Comparison of ENCODE assay signal across 10 cellular contexts in the genomic region with DNA sequence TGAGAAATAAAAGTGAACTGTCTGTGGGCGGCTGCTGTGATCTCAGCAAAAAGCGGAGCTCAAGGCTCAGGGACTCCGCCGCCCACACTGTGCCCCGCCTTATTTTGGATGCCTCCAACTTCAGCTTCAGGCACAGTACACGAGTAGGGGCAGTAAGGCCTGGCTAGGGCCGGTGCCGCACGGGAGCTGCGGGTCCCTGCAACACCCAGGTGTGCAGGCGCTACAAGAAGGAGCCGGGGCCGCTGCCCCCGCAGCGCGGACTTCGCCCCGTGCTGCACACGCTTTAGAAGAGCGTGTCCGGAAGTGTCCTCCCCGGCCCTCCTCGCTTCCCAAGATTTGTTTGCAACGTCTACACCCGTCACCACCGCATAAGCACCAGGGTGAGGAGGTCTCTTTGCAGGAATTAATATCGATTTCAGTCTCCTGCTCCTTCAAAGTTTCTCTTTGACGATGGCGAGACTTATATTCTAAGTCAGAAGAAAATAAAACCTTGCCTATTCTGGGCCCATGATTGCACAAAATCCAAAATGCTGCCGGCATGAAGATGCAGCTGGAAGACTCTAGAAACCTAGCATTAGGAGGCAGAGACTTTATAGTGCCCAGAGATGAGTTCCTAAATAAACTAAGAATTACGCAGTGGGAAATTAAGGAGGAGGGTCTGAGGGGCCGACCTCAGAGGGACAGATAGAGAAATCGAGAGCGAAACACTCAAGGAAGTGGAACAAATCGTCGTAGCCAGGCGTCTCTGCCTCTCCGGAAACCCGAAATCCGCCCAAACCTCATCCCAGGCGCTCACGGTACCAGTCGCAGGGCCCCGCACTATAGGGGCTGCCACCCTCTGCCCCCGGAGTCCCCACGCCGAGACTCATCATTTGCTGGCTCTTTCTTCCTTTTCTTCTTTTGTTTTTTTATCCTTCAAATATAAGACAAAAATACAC. TPM values are rescaled to one million over a fixed set of nuclear protein-coding genes. Genes with fewer than 3 reads are reported as not detected.
DNase-seq lines count a peak whose midpoint lies in the region; ATAC-seq and TF ChIP-seq lines count a peak whose summit lies in the region.
"Had no signal": no experiment of that assay in that cellular context is flagged by ENCODE, and none has a peak within 500 bp of the region (broad histone marks: within the 10 kb centered on the region; RNA-seq: fewer than 3 reads in every experiment).

No MANE protein-coding gene starts in this region.

- H3K4me3 ChIP-seq in HCT116 (replicated peaks in 1 of 2; ENCODE audit: low read depth in 1 of 2, low read length in 2 of 2) (no peak overlapping the region), muscle layer of duodenum (ENCODE audit: low read depth in 1 of 2, low read length in 2 of 2) (peak overlapping the region; percentile 45 to 51), gastrocnemius medialis (no peak overlapping the region), sigmoid colon (peak overlapping the region in 1 of 4 donors; percentile 21)

- in situ Hi-C loops in gastrocnemius medialis (cut with MboI; ENCODE audit: low sequenced_read_pairs in 4 of 4) = no loop called here

- H3K36me3 ChIP-seq in HCT116 (ENCODE audit: control insufficient read depth in 1 of 2, insufficient read depth in 2 of 2, low read length in 2 of 2) = no peaks in the 10 kb centered on the region
- no peaks in the 10 kb centered on the region for H3K36me3 ChIP-seq in muscle layer of duodenum (ENCODE audit: control insufficient read depth in 1 of 2, insufficient read depth in 2 of 2, low read length in 2 of 2)
- H3K36me3 ChIP-seq in gastrocnemius medialis = no peaks in the 10 kb centered on the region
- H3K36me3 ChIP-seq in sigmoid colon = no peaks in the 10 kb centered on the region

- RAD21 ChIA-PET in HCT116 (lab: Charles Lee; ENCODE audit: low non-redundant PET in 1 of 2, low total read pairs in 2 of 2, uncharacterized antibody in 2 of 2, unreplicated experiment in 2 of 2) = no interaction called here

- TF ChIP-seq RAD21 in HCT116 (IDR thresholded peaks at IDR 0.05; ENCODE audit: low read depth) = no peak

- H3K79me2 ChIP-seq in HCT116 (ENCODE audit: insufficient read depth, low read length) = no peaks in the 10 kb centered on the region

- intact Hi-C loops in CD14-positive monocyte (cut with micrococcal nuclease) = no loop called here
- intact Hi-C loops in HCT116 (cut with micrococcal nuclease) = no loop called here
- intact Hi-C loops in gastrocnemius medialis (cut with DNase I; ENCODE audit: low total_unique reads) = no loop called here
- intact Hi-C loops in sigmoid colon (cut with DNase I) = no loop called here

- no TSS peak for BruUV-seq in HCT116 (replicated peaks; lab: Mats Ljungman, UMichigan)

- H3K4me1 Mint-ChIP-seq in CD14-positive monocyte = peaks cover 40% of the 10 kb centered on the region
- H3K4me1 Mint-ChIP-seq in effector memory CD8-positive, alpha-beta T cell (ENCODE audit: low read depth in 2 of 2) = peaks cover 20 to 27% of the 10 kb centered on the region in 2 donors

- peak; percentile 27; the same call in 1 of the 2 replicates for ATAC-seq in HCT116
- ATAC-seq in effector memory CD8-positive, alpha-beta T cell (replicated peaks) = no peak
- no peak for ATAC-seq in GM18868 (IDR thresholded peaks at IDR 0.05; ENCODE audit: unreplicated experiment)
- no peak for ATAC-seq in gastrocnemius medialis

- peak overlapping the region; percentile 61 to 90 for H3K4me3 Mint-ChIP-seq in CD14-positive monocyte
- peak overlapping the region; percentile 49 to 58 for H3K4me3 Mint-ChIP-seq in effector memory CD8-positive, alpha-beta T cell

- H4K20me1 ChIP-seq in HCT116 (ENCODE audit: insufficient read depth) = no peaks in the 10 kb centered on the region

- H3K9me2 ChIP-seq in HCT116 (ENCODE audit: insufficient read depth) = no peaks in the 10 kb centered on the region

- POLR2A ChIA-PET in HCT116 (lab: Charles Lee) = no interaction called here

- 0 out of 4 replicates have a peak, but pooled peaks cover 0 to 4% of the 10 kb centered on the region in 2 experiments for H3K4me1 ChIP-seq in HCT116 (ENCODE audit: control insufficient read depth in 1 of 2, insufficient read depth in 2 of 2, low read length in 2 of 2)
- peaks cover 5 to 38% of the 10 kb centered on the region in 2 donors for H3K4me1 ChIP-seq in muscle layer of duodenum (ENCODE audit: control insufficient read depth in 1 of 2, insufficient read depth in 2 of 2, low read length in 2 of 2)
- H3K4me1 ChIP-seq in gastrocnemius medialis = no peaks in the 10 kb centered on the region
- peaks cover 0 to 36% (median 31%) of the 10 kb centered on the region in 4 donors for H3K4me1 ChIP-seq in sigmoid colon

- TF ChIP-seq POLR2A in HCT116 (IDR thresholded peaks at IDR 0.05; ENCODE audit: borderline replicate concordance, extremely low read depth, insufficient read depth, insufficient read length) = no peak
- TF ChIP-seq POLR2A in gastrocnemius medialis (IDR thresholded peaks at IDR 0.05) = no peak
- TF ChIP-seq POLR2A in sigmoid colon (IDR thresholded peaks at IDR 0.05) = no peak

- CTCF ChIA-PET in HCT116 (lab: Charles Lee) = interaction anchor here (1.5 kb wide), 1 partner anchor 43 kb away, joined by 5 read pairs; no protein-coding TSS in a partner anchor

- peak overlapping the region in 1 of 7 donors; percentile 45 for H3K27ac Mint-ChIP-seq in CD14-positive monocyte
- no peak overlapping the region for H3K27ac Mint-ChIP-seq in effector memory CD8-positive, alpha-beta T cell

- no peak for DNase-seq in CD14-positive monocyte (ENCODE audit: low spot score)
- DNase-seq in HCT116 (ENCODE audit: low read depth, low spot score) = no peak
- DNase-seq in effector memory CD8-positive, alpha-beta T cell = no peak
- no peak for DNase-seq in AG20443 (ENCODE audit: low spot score)
- no peak for DNase-seq in gastrocnemius medialis
- DNase-seq in sigmoid colon = no peak
- DNase-seq: activated CD4-positive, alpha-beta T cell treated with anti-CD3 and anti-CD28 coated beads, Interleukin-2, amount 10 ng/mL, durations not matched to agents 7 days and 5 days; DMS79 had no signal

- TF ChIP-seq CTCF in CD14-positive monocyte (IDR thresholded peaks at IDR 0.05) = no peak
- TF ChIP-seq CTCF in HCT116 (IDR thresholded peaks at IDR 0.05 in 2 of 3, conservative IDR thresholded peaks at IDR 0.05 in 1 of 3; ENCODE audit: borderline replicate concordance in 1 of 3, insufficient read depth in 1 of 3, low read depth in 2 of 3, low read length in 2 of 3) = no peak
- TF ChIP-seq CTCF in gastrocnemius medialis (IDR thresholded peaks at IDR 0.05 in 4 of 5, conservative IDR thresholded peaks at IDR 0.05 in 1 of 5) = no peak
- no peak for TF ChIP-seq CTCF in sigmoid colon (IDR thresholded peaks at IDR 0.05)

- no peak overlapping the region for H3K27ac ChIP-seq in HCT116 (ENCODE audit: low read depth, low read length)
- H3K27ac ChIP-seq in muscle layer of duodenum (ENCODE audit: low read length) = no peak overlapping the region
- H3K27ac ChIP-seq in gastrocnemius medialis = no peak overlapping the region
- H3K27ac ChIP-seq in sigmoid colon = no peak overlapping the region

- H3K9ac ChIP-seq in HCT116 (ENCODE audit: low read length) = no peak overlapping the region

- H3K9me3 ChIP-seq in HCT116 (ENCODE audit: control insufficient read depth in 1 of 2, insufficient read depth in 1 of 2, low read depth in 1 of 2, low read length in 2 of 2) (no peaks in the 10 kb centered on the region), muscle layer of duodenum (ENCODE audit: control insufficient read depth in 1 of 2, low read length in 2 of 2) (no peaks in the 10 kb centered on the region), gastrocnemius medialis (no peaks in the 10 kb centered on the region), sigmoid colon (no peaks in the 10 kb centered on the region)

- no peak overlapping the region for H3K4me2 ChIP-seq in HCT116 (ENCODE audit: low read length)

- H3K9me3 Mint-ChIP-seq in CD14-positive monocyte = peaks cover 0 to 52% (median 23%) of the 10 kb centered on the region in 7 donors
- peaks cover 0 to 8% of the 10 kb centered on the region in 2 donors for H3K9me3 Mint-ChIP-seq in effector memory CD8-positive, alpha-beta T cell
- H3K9me3 Mint-ChIP-seq: activated CD4-positive, alpha-beta T cell treated with anti-CD3 and anti-CD28 coated beads, Interleukin-2, amount 10 ng/mL, durations not matched to agents 7 days and 5 days had no signal

- H3K27me3 Mint-ChIP-seq in CD14-positive monocyte (ENCODE audit: low read depth in 3 of 3) = peaks cover 84 to 93% (median 87%) of the 10 kb centered on the region in 3 donors
- peaks cover 87 to 96% of the 10 kb centered on the region in 2 donors for H3K27me3 Mint-ChIP-seq in effector memory CD8-positive, alpha-beta T cell

- no peak for TF ChIP-seq EP300 in sigmoid colon (IDR thresholded peaks at IDR 0.05)

- H3K36me3 Mint-ChIP-seq in CD14-positive monocyte = peaks cover 6 to 9% of the 10 kb centered on the region in 2 donors
- no peaks in the 10 kb centered on the region for H3K36me3 Mint-ChIP-seq in effector memory CD8-positive, alpha-beta T cell (ENCODE audit: insufficient read depth)

- no peaks in the 10 kb centered on the region for H3K27me3 ChIP-seq in HCT116 (ENCODE audit: insufficient read depth, low read length)
- peaks cover 65% of the 10 kb centered on the region for H3K27me3 ChIP-seq in muscle layer of duodenum (ENCODE audit: low read depth, low read length)
- peaks cover 60 to 76% (median 70%) of the 10 kb centered on the region in 3 donors for H3K27me3 ChIP-seq in gastrocnemius medialis
- H3K27me3 ChIP-seq in sigmoid colon = peaks cover 47 to 99% (median 69%) of the 10 kb centered on the region in 3 donors

- no peak overlapping the region for H2AFZ ChIP-seq in HCT116 (ENCODE audit: low read depth, low read length, poor library complexity, severe bottlenecking)

- WGBS in sigmoid colon, 2 donors = 6 to 10% methylated on average over 47 of the region's 47 CpGs

TF ChIP-seq in HCT116, 20 proteins besides CTCF, POLR2A, EP300 and RAD21 (continues in another document):
- TF ChIP-seq JUND (IDR thresholded peaks at IDR 0.05) (no peak), SIN3A (IDR thresholded peaks at IDR 0.05; ENCODE audit: low read depth) (no peak), EZH2phosphoT487 (IDR thresholded peaks at IDR 0.05; ENCODE audit: borderline replicate concordance) (no peak), SP1 (IDR thresholded peaks at IDR 0.05; ENCODE audit: low read depth) (no peak), POLR2AphosphoS5 (IDR thresholded peaks at IDR 0.05; ENCODE audit: low read depth, low read length) (no peak), ELF1 (IDR thresholded peaks at IDR 0.05; ENCODE audit: borderline replicate concordance, low read depth) (no peak), YY1 (IDR thresholded peaks at IDR 0.05; ENCODE audit: extremely low read depth, insufficient replicate concordance, low read depth, low read length) (no peak)
- TF ChIP-seq, protein P1, sequence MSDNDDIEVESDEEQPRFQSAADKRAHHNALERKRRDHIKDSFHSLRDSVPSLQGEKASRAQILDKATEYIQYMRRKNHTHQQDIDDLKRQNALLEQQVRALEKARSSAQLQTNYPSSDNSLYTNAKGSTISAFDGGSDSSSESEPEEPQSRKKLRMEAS (IDR thresholded peaks at IDR 0.05) = no peak

RNA-seq across cellular contexts. Expression of a gene that starts 6.4 kb away (rescaled TPM):
- polyA plus RNA-seq in CD14-positive monocyte (not detected), sigmoid colon (not detected)
- total RNA-seq in HCT116 (2021; ENCODE audit: unreplicated experiment) (not detected), gastrocnemius medialis (not detected), sigmoid colon (not detected)
- not detected in 2 replicates for polyA plus RNA-seq in HCT116 (2012)
- total RNA-seq: activated CD4-positive, alpha-beta T cell treated with anti-CD3 and anti-CD28 coated beads, Interleukin-2, amount 10 ng/mL, durations not matched to agents 7 days and 5 days had no signal

Comparison
In these comparisons a context has a peak if more than half of its experiments do, and no peak if none do; other contexts are left out.
1. H3K4me3 ChIP-seq: peak in muscle layer of duodenum (2 of 2); none in HCT116 (0 of 2) and gastrocnemius medialis (0 of 4).